ENCODE assay signal across 9 cellular contexts in genomic region chr9:120932086-120932818, GRCh38. TPM values are rescaled to one million over a fixed set of nuclear protein-coding genes. Genes with fewer than 3 reads are reported as not detected.
DNase-seq lines count a peak whose midpoint lies in the region; ATAC-seq, FAIRE-seq and TF ChIP-seq lines count a peak whose summit lies in the region.
"Had no signal": no experiment of that assay in that cellular context is flagged by ENCODE, and none has a peak within 500 bp of the region (broad histone marks: within the 10 kb centered on the region; RNA-seq: fewer than 3 reads in every experiment).

No MANE protein-coding gene starts in this region.

- H3K27me3 ChIP-seq in right cardiac atrium (ENCODE audit: control insufficient read depth, insufficient read depth): no peaks in the 10 kb centered on the region
- H3K27me3 ChIP-seq in lung (ENCODE audit: control insufficient read depth, insufficient read depth): no peaks in the 10 kb centered on the region
- no peaks in the 10 kb centered on the region for H3K27me3 ChIP-seq in uterus

- peaks cover 3% of the 10 kb centered on the region for H3K9me3 Mint-ChIP-seq in activated T-helper 1 cell treated with anti-CD3 and anti-CD28 coated beads, Interleukin-12 subunit alpha, Interleukin-12 subunit beta, Interleukin-2, Interleukin-4 antibody, amounts not matched to agents 30 ng/mL and 10 ng/mL and 1 ng/mL, durations not matched to agents 14 hours and 24 hours and 36 hours

- peaks cover 17% of the 10 kb centered on the region for H3K4me1 ChIP-seq in right cardiac atrium (ENCODE audit: control insufficient read depth, insufficient read depth, low read length)
- H3K4me1 ChIP-seq in lung (ENCODE audit: control insufficient read depth in 2 of 2, insufficient read depth in 2 of 2, low read length in 2 of 2): peaks cover 0 to 27% of the 10 kb centered on the region in 2 donors
- peaks cover 8 to 15% of the 10 kb centered on the region in 2 donors for H3K4me1 ChIP-seq in uterus

- peak overlapping the region; percentile 100 for H3K27ac Mint-ChIP-seq in activated T-helper 1 cell treated with anti-CD3 and anti-CD28 coated beads, Interleukin-12 subunit alpha, Interleukin-12 subunit beta, Interleukin-2, Interleukin-4 antibody, amounts not matched to agents 30 ng/mL and 10 ng/mL and 1 ng/mL, durations not matched to agents 14 hours and 24 hours and 36 hours

- H3K27ac ChIP-seq in right cardiac atrium (ENCODE audit: low read length): peak overlapping the region; percentile 55
- H3K27ac ChIP-seq in lung (ENCODE audit: low read depth in 1 of 2, low read length in 1 of 2): peak overlapping the region; percentile 77 to 90
- H3K27ac ChIP-seq in uterus: peak overlapping the region; percentile 72 to 81

- no peaks in the 10 kb centered on the region for H3K9me3 ChIP-seq in right cardiac atrium (ENCODE audit: control insufficient read depth, low read length)
- H3K9me3 ChIP-seq in lung (ENCODE audit: control insufficient read depth in 2 of 2, insufficient read depth in 1 of 2, low read length in 1 of 2): peaks cover 0 to 1% of the 10 kb centered on the region in 2 donors
- H3K9me3 ChIP-seq in uterus: no peaks in the 10 kb centered on the region

- H3K27me3 Mint-ChIP-seq in activated T-helper 1 cell treated with anti-CD3 and anti-CD28 coated beads, Interleukin-12 subunit alpha, Interleukin-12 subunit beta, Interleukin-2, Interleukin-4 antibody, amounts not matched to agents 30 ng/mL and 10 ng/mL and 1 ng/mL, durations not matched to agents 14 hours and 24 hours and 36 hours (ENCODE audit: insufficient read depth): no peaks in the 10 kb centered on the region

- TF ChIP-seq POLR2A in uterus (IDR thresholded peaks at IDR 0.05): no peak

- TF ChIP-seq CTCF in lung (IDR thresholded peaks at IDR 0.05; ENCODE audit: control extremely low read depth, extremely low read depth) (no peak), uterus (IDR thresholded peaks at IDR 0.05) (no peak)

- peaks cover 5% of the 10 kb centered on the region for H3K36me3 Mint-ChIP-seq in activated T-helper 1 cell treated with anti-CD3 and anti-CD28 coated beads, Interleukin-12 subunit alpha, Interleukin-12 subunit beta, Interleukin-2, Interleukin-4 antibody, amounts not matched to agents 30 ng/mL and 10 ng/mL and 1 ng/mL, durations not matched to agents 14 hours and 24 hours and 36 hours (ENCODE audit: low read depth)

- H3K4me3 Mint-ChIP-seq in activated T-helper 1 cell treated with anti-CD3 and anti-CD28 coated beads, Interleukin-12 subunit alpha, Interleukin-12 subunit beta, Interleukin-2, Interleukin-4 antibody, amounts not matched to agents 30 ng/mL and 10 ng/mL and 1 ng/mL, durations not matched to agents 14 hours and 24 hours and 36 hours: peak overlapping the region; percentile 77

- 54% methylated on average over 6 of the region's 6 CpGs for WGBS in right cardiac atrium
- WGBS in lung, 2 donors: 72 to 77% methylated on average over 6 of the region's 6 CpGs

- intact Hi-C loops in right cardiac atrium (cut with DNase I): loop anchor here in 2 of 4 donors (10.0 kb wide), 2 partner anchors 137 to 177 kb away; partner anchors contain the start of gene FBXW2 (in 1 of the 2)
- intact Hi-C loops in left cardiac atrium (cut with DNase I): loop anchor here (5.0 to 10.0 kb wide), 4 partner anchors 55 to 307 kb away; partner anchors contain the start of genes FBXW2 (in 2 of the 2) and PHF19 (in 1 of the 2)
- intact Hi-C loops in activated T-helper 1 cell treated with anti-CD3 and anti-CD28 coated beads, Interleukin-12 subunit alpha, Interleukin-12 subunit beta, Interleukin-2, Interleukin-4 antibody, amounts not matched to agents 30 ng/mL and 10 ng/mL and 1 ng/mL, durations not matched to agents 14 hours and 24 hours and 36 hours (cut with micrococcal nuclease): loop anchor here (5.0 kb wide), 1 partner anchor 270 kb away; the partner anchor contains the start of gene RAB14
- intact Hi-C loops in uterus (cut with DNase I; ENCODE audit: low total_unique reads): no loop called here

- no peaks in the 10 kb centered on the region for H3K36me3 ChIP-seq in lung (ENCODE audit: control insufficient read depth in 2 of 2, insufficient read depth in 2 of 2, low read length in 2 of 2)
- H3K36me3 ChIP-seq in uterus: no peaks in the 10 kb centered on the region

- ATAC-seq in right cardiac atrium: no peak
- ATAC-seq in left cardiac atrium: no peak
- ATAC-seq in lung (ENCODE audit: insufficient read depth, low FRiP score): no peak
- no peak for ATAC-seq in GM19328 (IDR thresholded peaks at IDR 0.05; ENCODE audit: unreplicated experiment)

- no peak for FAIRE-seq in urothelium cell line (lab: Jason Lieb, UNC)

- no peak for DNase-seq in right cardiac atrium
- no peak for DNase-seq in left cardiac atrium
- DNase-seq in activated T-helper 1 cell treated with anti-CD3 and anti-CD28 coated beads, Interleukin-12 subunit alpha, Interleukin-12 subunit beta, Interleukin-2, Interleukin-4 antibody, amounts not matched to agents 30 ng/mL and 10 ng/mL and 1 ng/mL, durations not matched to agents 14 hours and 24 hours and 36 hours (ENCODE audit: low spot score): no peak
- DNase-seq in lung (ENCODE audit: low spot score): no peak
- DNase-seq in uterus: no peak
- no peak for DNase-seq in activated gamma-delta T cell (lab: John Stamatoyannopoulos, UW)
- no peak for DNase-seq in urothelium cell line (ENCODE audit: low spot score)
- DNase-seq: NCI-H748 treated with DMSO at 0.1 percent for 48 hours had no signal

- H3K4me3 ChIP-seq in right cardiac atrium (ENCODE audit: low read length) (no peak overlapping the region), lung (no peak overlapping the region), uterus (no peak overlapping the region)

- peaks cover 90% of the 10 kb centered on the region for H3K4me1 Mint-ChIP-seq in activated T-helper 1 cell treated with anti-CD3 and anti-CD28 coated beads, Interleukin-12 subunit alpha, Interleukin-12 subunit beta, Interleukin-2, Interleukin-4 antibody, amounts not matched to agents 30 ng/mL and 10 ng/mL and 1 ng/mL, durations not matched to agents 14 hours and 24 hours and 36 hours (ENCODE audit: low read depth)

RNA-seq across cellular contexts. Expression of gene TRAF1, which starts 5.7 kb away (rescaled TPM):
- 1 to 10 TPM; 4.1 to 6.1 (median 5.1) TPM for total RNA-seq in right cardiac atrium
- polyA plus RNA-seq in right cardiac atrium: 3.9 TPM
- 1 to 10 TPM; 3.3 to 3.7 TPM for total RNA-seq in left cardiac atrium
- total RNA-seq in activated T-helper 1 cell treated with anti-CD3 and anti-CD28 coated beads, Interleukin-12 subunit alpha, Interleukin-12 subunit beta, Interleukin-2, Interleukin-4 antibody, amounts not matched to agents 30 ng/mL and 10 ng/mL and 1 ng/mL, durations not matched to agents 14 hours and 24 hours and 36 hours: 136 and 138 TPM in 2 replicates
- total RNA-seq in lung: 1 to 10 TPM; 5.8 to 6.4 TPM
- polyA plus RNA-seq in lung: 10 to 100 TPM in 1 of 2 donors, 1 to 10 TPM in 1; 3.9 to 23.1 TPM
- 1 to 10 TPM in 2 of 4 donors, under 1 TPM in 2; 0.51 to 8.7 (median 2.6) TPM for total RNA-seq in uterus

RNA-seq across cellular contexts. Expression of gene PHF19, which starts 55.3 kb away (rescaled TPM):
- total RNA-seq in right cardiac atrium: 10 to 100 TPM; 16.0 to 21.3 (median 19.7) TPM
- polyA plus RNA-seq in right cardiac atrium: 16.2 TPM
- total RNA-seq in left cardiac atrium: 10 to 100 TPM; 16.8 to 18.5 TPM
- 134 and 142 TPM in 2 replicates for total RNA-seq in activated T-helper 1 cell treated with anti-CD3 and anti-CD28 coated beads, Interleukin-12 subunit alpha, Interleukin-12 subunit beta, Interleukin-2, Interleukin-4 antibody, amounts not matched to agents 30 ng/mL and 10 ng/mL and 1 ng/mL, durations not matched to agents 14 hours and 24 hours and 36 hours
- 10 to 100 TPM; 21.8 to 25.1 TPM for total RNA-seq in lung
- polyA plus RNA-seq in lung: 10 to 100 TPM; 20.3 to 21.6 TPM
- total RNA-seq in uterus: 10 to 100 TPM; 12.6 to 76.3 (median 31.8) TPM

Comparison
In these comparisons a context has a peak if more than half of its experiments do, and no peak if none do; other contexts are left out.
1. RNA of gene TRAF1, which starts 5.7 kb away (total RNA-seq): 136 to 138 TPM in activated T-helper 1 cell treated with anti-CD3 and anti-CD28 coated beads, Interleukin-12 subunit alpha, Interleukin-12 subunit beta, Interleukin-2, Interleukin-4 antibody, amounts not matched to agents 30 ng/mL and 10 ng/mL and 1 ng/mL, durations not matched to agents 14 hours and 24 hours and 36 hours; 5.8 to 6.4 TPM in lung, 4.1 to 6.1 TPM in right cardiac atrium, 0.51 to 8.7 TPM in uterus and 3.3 to 3.7 TPM in left cardiac atrium; every median in the first group is over 10 times any median in the second.
2. Peak in every context shown above with its lines, with median percentiles within 50 percentile points of each other: H3K27ac ChIP-seq.